ENCODE assay signal across 8 cellular contexts in the genomic region with DNA sequence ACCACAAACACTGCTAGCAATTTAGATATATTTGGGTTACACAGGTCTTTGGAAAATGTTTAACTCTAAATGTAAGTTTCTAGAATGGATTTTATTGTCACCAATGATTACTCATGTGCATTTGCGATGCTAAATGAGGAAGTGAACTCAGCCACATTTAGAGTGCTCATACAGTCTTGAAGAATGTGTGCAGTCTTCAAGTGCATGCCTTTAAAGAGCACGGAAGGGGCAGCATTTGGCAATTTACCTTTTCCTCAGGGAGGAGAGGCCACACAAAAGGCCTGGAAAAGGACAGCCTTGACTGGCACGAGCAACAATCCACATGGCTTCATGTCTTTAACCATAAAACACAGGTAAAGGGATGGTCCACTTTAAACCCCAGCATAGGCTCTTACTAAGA.
A peak's percentile ranks its signal among the peaks of the same experiment; 100 is the strongest.
DNase-seq lines count a peak whose midpoint lies in the region; ATAC-seq, FAIRE-seq and TF ChIP-seq lines count a peak whose summit lies in the region.

No MANE protein-coding gene starts in this region.

- peak overlapping the region; percentile 26 for H3K4me2 ChIP-seq in astrocyte (ENCODE audit: low read length)

- H4K20me1 ChIP-seq in astrocyte (ENCODE audit: insufficient read depth, low read length) = no peaks in the 10 kb centered on the region

- no peaks in the 10 kb centered on the region for H3K36me3 ChIP-seq in astrocyte (ENCODE audit: insufficient read depth, low read length)

- peak overlapping the region; percentile 41 for H3K9ac ChIP-seq in astrocyte (ENCODE audit: low read length)

- H3K4me3 ChIP-seq in astrocyte (ENCODE audit: insufficient read depth, low read depth, low read length) (no peak overlapping the region), lower leg skin (ENCODE audit: low read depth, poor library complexity, severe bottlenecking) (no peak overlapping the region)

- FAIRE-seq in astrocyte (lab: Jason Lieb, UNC) = peak; percentile 64

- no peaks in the 10 kb centered on the region for H3K27me3 Mint-ChIP-seq in astrocyte (ENCODE audit: low read depth, unreplicated experiment)

- H2AFZ ChIP-seq in astrocyte (ENCODE audit: low read depth, low read length) = no peak overlapping the region

- peak; percentile 8 for TF ChIP-seq CTCF in GM10248 (IDR thresholded peaks at IDR 0.05; ENCODE audit: control extremely low read depth, extremely low read depth, low read depth, missing control alignments)
- TF ChIP-seq CTCF in astrocyte (IDR thresholded peaks at IDR 0.05; ENCODE audit: insufficient read depth, low read depth, low read length) = no peak
- TF ChIP-seq CTCF in lower leg skin (IDR thresholded peaks at IDR 0.05) = no peak

- no peak for TF ChIP-seq POLR2A in lower leg skin (IDR thresholded peaks at IDR 0.05)

- 60 to 69% methylated on average over 3 of the region's 3 CpGs for WGBS in lower leg skin, 2 donors

- peaks cover 1% of the 10 kb centered on the region for H3K36me3 Mint-ChIP-seq in astrocyte (ENCODE audit: low read depth, unreplicated experiment)

- peak; percentile 36 for DNase-seq in GM10248 (ENCODE audit: extremely low spot score)
- peak; percentile 70 for DNase-seq in KBM-7
- DNase-seq in astrocyte (ENCODE audit: low read depth) = peak; percentile 73
- no peak for DNase-seq in central memory CD4-positive, alpha-beta T cell
- no peak for DNase-seq in activated CD8-positive, alpha-beta memory T cell treated with anti-CD3 and anti-CD28 coated beads, Interleukin-2, amount 50 U/mL, for 4 hours
- no peak for DNase-seq in lower leg skin (ENCODE audit: low spot score in 2 of 2)
- DNase-seq in DMS79 (lab: John Stamatoyannopoulos, UW) = no peak

- H3K27ac ChIP-seq in astrocyte (ENCODE audit: low read depth, low read length) = peak overlapping the region; percentile 50

- H3K4me1 Mint-ChIP-seq in astrocyte (ENCODE audit: low read depth, unreplicated experiment) = peaks cover 50% of the 10 kb centered on the region

- CTCF ChIA-PET in GM10248 (lab: Yijun Ruan, JAX) = interaction anchor here (0.9 to 3.0 kb wide), 2 partner anchors 11 to 16 kb away, joined by 3 to 13 read pairs; no protein-coding TSS in a partner anchor

- no peaks in the 10 kb centered on the region for H3K79me2 ChIP-seq in astrocyte (ENCODE audit: insufficient read depth, low read length)

- no peak overlapping the region for H3K4me3 Mint-ChIP-seq in astrocyte (ENCODE audit: unreplicated experiment)

- peaks cover 26% of the 10 kb centered on the region for H3K4me1 ChIP-seq in astrocyte (ENCODE audit: insufficient read depth, low read length)

- intact Hi-C loops in lower leg skin (cut with DNase I; ENCODE audit: low total_unique reads) = no loop called here

- H3K9me3 ChIP-seq in astrocyte (ENCODE audit: insufficient read depth, low read depth, low read length) = no peaks in the 10 kb centered on the region

- H3K27ac Mint-ChIP-seq in astrocyte (ENCODE audit: unreplicated experiment) = no peak overlapping the region

- H3K27me3 ChIP-seq in astrocyte (ENCODE audit: insufficient read depth, low read length) = no peaks in the 10 kb centered on the region

- peak; percentile 88 for ATAC-seq in GM21529 (IDR thresholded peaks at IDR 0.05; ENCODE audit: unreplicated experiment)

- in situ Hi-C loops in KBM-7 (cut with MboI; ENCODE audit: low pct_unique_long_range_greater_than_20kb, low sequenced_read_pairs) = no loop called here

- POLR2A ChIA-PET in GM10248 (lab: Yijun Ruan, JAX) = interaction anchor here (0.6 kb wide), 1 partner anchor 10 kb away, joined by 3 read pairs; no protein-coding TSS in a partner anchor

- no peaks in the 10 kb centered on the region for H3K9me3 Mint-ChIP-seq in astrocyte (ENCODE audit: unreplicated experiment)

Comparison
In these comparisons a context has a peak if more than half of its experiments do, and no peak if none do; other contexts are left out.
1. DNase-seq: peak in GM10248 (single experiment), KBM-7 (single experiment) and astrocyte (single experiment); none in central memory CD4-positive, alpha-beta T cell (single experiment), activated CD8-positive, alpha-beta memory T cell treated with anti-CD3 and anti-CD28 coated beads, Interleukin-2, amount 50 U/mL, for 4 hours (single experiment), lower leg skin (0 of 2) and DMS79 (single experiment).